11 cellular contexts compared by ENCODE assay signal in genomic region chr15:45112592-45113379, GRCh38. TPM values are rescaled to one million over a fixed set of nuclear protein-coding genes. Genes with fewer than 3 reads are reported as not detected.
DNase-seq lines count a peak whose midpoint lies in the region; ATAC-seq lines count a peak whose summit lies in the region.
"Had no signal": no experiment of that assay in that cellular context is flagged by ENCODE, and none has a peak within 500 bp of the region (broad histone marks: within the 10 kb centered on the region; RNA-seq: fewer than 3 reads in every experiment).

No MANE protein-coding gene starts in this region.

- no peaks in the 10 kb centered on the region for H3K36me3 Mint-ChIP-seq in central memory CD8-positive, alpha-beta T cell (ENCODE audit: insufficient read depth)

- no peak overlapping the region for H3K4me2 ChIP-seq in BLaER1

- H3K4me1 Mint-ChIP-seq in central memory CD8-positive, alpha-beta T cell = peaks cover 26% of the 10 kb centered on the region

- H3K36me3 ChIP-seq in BLaER1 (no peaks in the 10 kb centered on the region), H7 (replicated peaks; ENCODE audit: control insufficient read depth, insufficient read depth, low read length) (no peaks in the 10 kb centered on the region), mucosa of rectum (ENCODE audit: control insufficient read depth in 2 of 2, insufficient read depth in 2 of 2, low read length in 2 of 2) (no peaks in the 10 kb centered on the region)
- H3K36me3 ChIP-seq: transverse colon had no signal

- H3K9me3 Mint-ChIP-seq in central memory CD8-positive, alpha-beta T cell = no peaks in the 10 kb centered on the region

- peaks cover 91% of the 10 kb centered on the region for H3K27me3 Mint-ChIP-seq in central memory CD8-positive, alpha-beta T cell

- peaks cover 36% of the 10 kb centered on the region for H3K9me3 ChIP-seq in BLaER1
- H3K9me3 ChIP-seq in mucosa of rectum (ENCODE audit: control insufficient read depth in 2 of 2, low read length in 2 of 2) = no peaks in the 10 kb centered on the region
- H3K9me3 ChIP-seq: transverse colon had no signal

- H3K4me3 Mint-ChIP-seq in central memory CD8-positive, alpha-beta T cell = peak overlapping the region; percentile 36

- H3K4me3 ChIP-seq in BLaER1 (peak overlapping the region; percentile 18; the same call in 1 of the 2 replicates), H7 (ENCODE audit: insufficient read depth, low read depth, low read length) (peak overlapping the region; percentile 24; the same call in 1 of the 2 replicates), mucosa of rectum (ENCODE audit: low read length in 2 of 2) (peak overlapping the region; percentile 12 to 37)

- no peak for ATAC-seq in central memory CD8-positive, alpha-beta T cell (replicated peaks; ENCODE audit: extremely low read depth, poor library complexity, severe bottlenecking)
- ATAC-seq in HG03565 (IDR thresholded peaks at IDR 0.05; ENCODE audit: unreplicated experiment) = no peak
- no peak for ATAC-seq in HG03460 (IDR thresholded peaks at IDR 0.05; ENCODE audit: unreplicated experiment)
- ATAC-seq in HG03159 (IDR thresholded peaks at IDR 0.05; ENCODE audit: unreplicated experiment) = no peak

- H3K9ac ChIP-seq in BLaER1 = no peak overlapping the region
- H3K9ac ChIP-seq in mucosa of rectum (ENCODE audit: low read depth in 1 of 2, low read length in 2 of 2) = no peak overlapping the region

- H3K4me1 ChIP-seq in BLaER1 (no peaks in the 10 kb centered on the region), mucosa of rectum (ENCODE audit: control insufficient read depth in 2 of 2, insufficient read depth in 2 of 2, low read length in 2 of 2) (peaks cover 15 to 18% of the 10 kb centered on the region in 2 donors)

- no peak overlapping the region for H3K27ac Mint-ChIP-seq in central memory CD8-positive, alpha-beta T cell (ENCODE audit: low read depth)

- H4K20me1 ChIP-seq in BLaER1 = no peaks in the 10 kb centered on the region

- H3K27me3 ChIP-seq in BLaER1 (peaks cover 65% of the 10 kb centered on the region), H7 (ENCODE audit: control insufficient read depth, insufficient read depth, low read length) (peaks cover 89% of the 10 kb centered on the region), mucosa of rectum (ENCODE audit: control insufficient read depth in 2 of 2, insufficient read depth in 2 of 2, low read length in 2 of 2) (peaks cover 51 to 65% of the 10 kb centered on the region in 2 donors)

- DNase-seq in H7 = peak; percentile 83
- DNase-seq in central memory CD8-positive, alpha-beta T cell (ENCODE audit: low spot score in 2 of 2) = no peak
- DNase-seq in SIG-M5 treated with dmso at 0.1 percent for 504 hours (lab: John Stamatoyannopoulos, UW; ENCODE audit: unreplicated experiment) = no peak
- DNase-seq: activated gamma-delta T cell, SHP77, transverse colon had no signal

- H3K27ac ChIP-seq in BLaER1 (no peak overlapping the region), mucosa of rectum (ENCODE audit: low read depth in 2 of 2, low read length in 2 of 2) (no peak overlapping the region)
- H3K27ac ChIP-seq: transverse colon had no signal

RNA-seq across cellular contexts. Expression of gene DUOX2, which starts 1.2 kb away (rescaled TPM):
- total RNA-seq in H7 (2014; rRNA removed; shearing (Covaris generic)) = 0.15 TPM in 1 of 2 replicates, not detected in the other

RNA-seq across cellular contexts. Expression of gene DUOXA2, which starts 1.3 kb away (rescaled TPM):
- total RNA-seq in H7 (2014; rRNA removed; shearing (Covaris generic)) = not detected in 2 replicates

RNA-seq across cellular contexts. Expression of gene DUOXA1, which starts 16.9 kb away (rescaled TPM):
- 0.07 TPM in 1 of 2 replicates, not detected in the other for total RNA-seq in H7 (2014; rRNA removed; shearing (Covaris generic))

RNA-seq across cellular contexts. Expression of gene DUOX1, which starts 17.0 kb away (rescaled TPM):
- 0.24 and 0.37 TPM in 2 replicates for total RNA-seq in H7 (2014; rRNA removed; shearing (Covaris generic))
